Comparison of ENCODE assay signal across 1 cellular context in genomic region chr21:38611262-38611661, GRCh38.
TF ChIP-seq lines count a peak whose summit lies in the region.

No MANE protein-coding gene starts in this region.

TF ChIP-seq in GM23338, 12 proteins besides CTCF, POLR2A, EP300 and RAD21 (continued from another document):
- TF ChIP-seq, protein P1, sequence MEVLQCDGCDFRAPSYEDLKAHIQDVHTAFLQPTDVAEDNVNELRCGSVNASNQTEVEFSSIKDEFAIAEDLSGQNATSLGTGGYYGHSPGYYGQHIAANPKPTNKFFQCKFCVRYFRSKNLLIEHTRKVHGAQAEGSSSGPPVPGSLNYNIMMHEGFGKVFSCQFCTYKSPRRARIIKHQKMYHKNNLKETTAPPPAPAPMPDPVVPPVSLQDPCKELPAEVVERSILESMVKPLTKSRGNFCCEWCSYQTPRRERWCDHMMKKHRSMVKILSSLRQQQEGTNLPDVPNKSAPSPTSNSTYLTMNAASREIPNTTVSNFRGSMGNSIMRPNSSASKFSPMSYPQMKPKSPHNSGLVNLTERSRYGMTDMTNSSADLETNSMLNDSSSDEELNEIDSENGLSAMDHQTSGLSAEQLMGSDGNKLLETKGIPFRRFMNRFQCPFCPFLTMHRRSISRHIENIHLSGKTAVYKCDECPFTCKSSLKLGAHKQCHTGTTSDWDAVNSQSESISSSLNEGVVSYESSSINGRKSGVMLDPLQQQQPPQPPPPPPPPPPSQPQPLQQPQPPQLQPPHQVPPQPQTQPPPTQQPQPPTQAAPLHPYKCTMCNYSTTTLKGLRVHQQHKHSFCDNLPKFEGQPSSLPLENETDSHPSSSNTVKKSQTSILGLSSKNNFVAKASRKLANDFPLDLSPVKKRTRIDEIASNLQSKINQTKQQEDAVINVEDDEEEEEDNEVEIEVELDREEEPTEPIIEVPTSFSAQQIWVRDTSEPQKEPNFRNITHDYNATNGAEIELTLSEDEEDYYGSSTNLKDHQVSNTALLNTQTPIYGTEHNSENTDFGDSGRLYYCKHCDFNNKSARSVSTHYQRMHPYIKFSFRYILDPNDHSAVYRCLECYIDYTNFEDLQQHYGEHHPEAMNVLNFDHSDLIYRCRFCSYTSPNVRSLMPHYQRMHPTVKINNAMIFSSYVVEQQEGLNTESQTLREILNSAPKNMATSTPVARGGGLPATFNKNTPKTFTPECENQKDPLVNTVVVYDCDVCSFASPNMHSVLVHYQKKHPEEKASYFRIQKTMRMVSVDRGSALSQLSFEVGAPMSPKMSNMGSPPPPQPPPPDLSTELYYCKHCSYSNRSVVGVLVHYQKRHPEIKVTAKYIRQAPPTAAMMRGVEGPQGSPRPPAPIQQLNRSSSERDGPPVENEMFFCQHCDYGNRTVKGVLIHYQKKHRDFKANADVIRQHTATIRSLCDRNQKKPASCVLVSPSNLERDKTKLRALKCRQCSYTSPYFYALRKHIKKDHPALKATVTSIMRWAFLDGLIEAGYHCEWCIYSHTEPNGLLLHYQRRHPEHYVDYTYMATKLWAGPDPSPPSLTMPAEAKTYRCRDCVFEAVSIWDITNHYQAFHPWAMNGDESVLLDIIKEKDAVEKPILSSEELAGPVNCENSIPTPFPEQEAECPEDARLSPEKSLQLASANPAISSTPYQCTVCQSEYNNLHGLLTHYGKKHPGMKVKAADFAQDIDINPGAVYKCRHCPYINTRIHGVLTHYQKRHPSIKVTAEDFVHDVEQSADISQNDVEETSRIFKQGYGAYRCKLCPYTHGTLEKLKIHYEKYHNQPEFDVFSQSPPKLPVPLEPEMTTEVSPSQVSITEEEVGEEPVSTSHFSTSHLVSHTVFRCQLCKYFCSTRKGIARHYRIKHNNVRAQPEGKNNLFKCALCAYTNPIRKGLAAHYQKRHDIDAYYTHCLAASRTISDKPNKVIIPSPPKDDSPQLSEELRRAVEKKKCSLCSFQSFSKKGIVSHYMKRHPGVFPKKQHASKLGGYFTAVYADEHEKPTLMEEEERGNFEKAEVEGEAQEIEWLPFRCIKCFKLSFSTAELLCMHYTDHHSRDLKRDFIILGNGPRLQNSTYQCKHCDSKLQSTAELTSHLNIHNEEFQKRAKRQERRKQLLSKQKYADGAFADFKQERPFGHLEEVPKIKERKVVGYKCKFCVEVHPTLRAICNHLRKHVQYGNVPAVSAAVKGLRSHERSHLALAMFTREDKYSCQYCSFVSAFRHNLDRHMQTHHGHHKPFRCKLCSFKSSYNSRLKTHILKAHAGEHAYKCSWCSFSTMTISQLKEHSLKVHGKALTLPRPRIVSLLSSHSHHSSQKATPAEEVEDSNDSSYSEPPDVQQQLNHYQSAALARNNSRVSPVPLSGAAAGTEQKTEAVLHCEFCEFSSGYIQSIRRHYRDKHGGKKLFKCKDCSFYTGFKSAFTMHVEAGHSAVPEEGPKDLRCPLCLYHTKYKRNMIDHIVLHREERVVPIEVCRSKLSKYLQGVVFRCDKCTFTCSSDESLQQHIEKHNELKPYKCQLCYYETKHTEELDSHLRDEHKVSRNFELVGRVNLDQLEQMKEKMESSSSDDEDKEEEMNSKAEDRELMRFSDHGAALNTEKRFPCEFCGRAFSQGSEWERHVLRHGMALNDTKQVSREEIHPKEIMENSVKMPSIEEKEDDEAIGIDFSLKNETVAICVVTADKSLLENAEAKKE (CRISPR knock-in tag; IDR thresholded peaks at IDR 0.05), result no peak
- TF ChIP-seq ETS1 (IDR thresholded peaks at IDR 0.05) (no peak), JUNB (IDR thresholded peaks at IDR 0.05; ENCODE audit: unreplicated experiment) (no peak), EZH2 (IDR thresholded peaks at IDR 0.05; ENCODE audit: low read depth, unreplicated experiment) (no peak), NANOG (IDR thresholded peaks at IDR 0.05; ENCODE audit: borderline replicate concordance) (no peak), ZNF331 (CRISPR knock-in tag; IDR thresholded peaks at IDR 0.05; ENCODE audit: low read depth) (no peak), ZNF114 (CRISPR knock-in tag; IDR thresholded peaks at IDR 0.05) (no peak), CREB1 (CRISPR knock-in tag; IDR thresholded peaks at IDR 0.05; ENCODE audit: low read depth) (no peak), POLR2AphosphoS5 (IDR thresholded peaks at IDR 0.05; ENCODE audit: low read depth) (no peak)
